ENCODE assay signal across 8 cellular contexts in genomic region chr1:35556494-35557117, GRCh38. TPM values are rescaled to one million over a fixed set of nuclear protein-coding genes. Genes with fewer than 3 reads are reported as not detected.
DNase-seq lines count a peak whose midpoint lies in the region; ATAC-seq, FAIRE-seq and TF ChIP-seq lines count a peak whose summit lies in the region.

No MANE protein-coding gene starts in this region.

- no peak for DNase-seq in cardiac muscle cell (ENCODE audit: low read depth in 1 of 2, low spot score in 1 of 2)
- no peak for DNase-seq in Right ventricle myocardium inferior (ENCODE audit: missing footprints)
- no peak for DNase-seq in T-helper 2 cell treated with Interferon-gamma antibody and Interleukin-4, amounts not matched to agents 5 μg/mL and 100 μg/mL, for 36 hours (ENCODE audit: low spot score)
- no peak for DNase-seq in foreskin fibroblast
- DNase-seq in small intestine, result peak; percentile 33
- no peak for DNase-seq in NCI-H526 treated with DMSO at 0.1 percent for 48 hours (lab: John Stamatoyannopoulos, UW)
- no peak for DNase-seq in GDM1 (lab: John Stamatoyannopoulos, UW)
- DNase-seq in NCI-H2081 treated with DMSO at 0.1 percent for 48 hours (lab: John Stamatoyannopoulos, UW), result no peak

- no peak for ATAC-seq in Right ventricle myocardium inferior

- peaks cover 26% of the 10 kb centered on the region for H3K36me3 Mint-ChIP-seq in T-helper 2 cell treated with Interferon-gamma antibody and Interleukin-4, amounts not matched to agents 5 μg/mL and 100 μg/mL, for 36 hours (ENCODE audit: low read depth)

- peak overlapping the region; percentile 93 for H3K4me3 ChIP-seq in cardiac muscle cell
- H3K4me3 ChIP-seq in foreskin fibroblast (ENCODE audit: low read depth in 1 of 2, low read length in 2 of 2), result peak overlapping the region; percentile 88 to 99
- H3K4me3 ChIP-seq in small intestine (ENCODE audit: low read depth in 1 of 2, low read length in 2 of 2), result peak overlapping the region; percentile 80 to 86

- H3K36me3 ChIP-seq in cardiac muscle cell (peaks cover 23% of the 10 kb centered on the region), small intestine (ENCODE audit: control insufficient read depth in 2 of 2, insufficient read depth in 2 of 2, low read length in 2 of 2) (peaks cover 0 to 4% of the 10 kb centered on the region in 2 donors)

- H3K27me3 ChIP-seq in cardiac muscle cell (no peaks in the 10 kb centered on the region), small intestine (ENCODE audit: control insufficient read depth in 2 of 2, insufficient read depth in 2 of 2, low read length in 2 of 2) (no peaks in the 10 kb centered on the region)

- FAIRE-seq in small intestine (lab: Jason Lieb, UNC), result no peak

- H3K4me1 ChIP-seq in cardiac muscle cell (ENCODE audit: low read depth) (peaks cover 13% of the 10 kb centered on the region), small intestine (ENCODE audit: control insufficient read depth in 2 of 2, insufficient read depth in 1 of 2, low read depth in 1 of 2, low read length in 1 of 2) (peaks cover 5 to 9% of the 10 kb centered on the region in 2 donors)

- intact Hi-C loops in Right ventricle myocardium inferior (cut with DNase I), result loop anchor here (10.0 kb wide), 1 partner anchor 362 kb away; the partner anchor contains the start of gene SFPQ

- peaks cover 32% of the 10 kb centered on the region for H3K4me1 Mint-ChIP-seq in T-helper 2 cell treated with Interferon-gamma antibody and Interleukin-4, amounts not matched to agents 5 μg/mL and 100 μg/mL, for 36 hours (ENCODE audit: low read depth)

- TF ChIP-seq CTCF in cardiac muscle cell (IDR thresholded peaks at IDR 0.05; ENCODE audit: low read depth, low read length), result no peak
- TF ChIP-seq CTCF in foreskin fibroblast (IDR thresholded peaks at IDR 0.05; ENCODE audit: low read depth, low read length), result no peak

- H3K9me3 ChIP-seq in cardiac muscle cell (ENCODE audit: low read depth), result no peaks in the 10 kb centered on the region
- H3K9me3 ChIP-seq in small intestine (ENCODE audit: control insufficient read depth, low read depth), result no peaks in the 10 kb centered on the region

- H3K4me3 Mint-ChIP-seq in T-helper 2 cell treated with Interferon-gamma antibody and Interleukin-4, amounts not matched to agents 5 μg/mL and 100 μg/mL, for 36 hours, result peak overlapping the region; percentile 97

- H3K9me3 Mint-ChIP-seq in T-helper 2 cell treated with Interferon-gamma antibody and Interleukin-4, amounts not matched to agents 5 μg/mL and 100 μg/mL, for 36 hours, result no peaks in the 10 kb centered on the region

- 1 to 2% (median 2%) methylated on average over 17 of the region's 17 CpGs for WGBS in small intestine, 3 donors

- peak overlapping the region; percentile 81 for H3K27ac Mint-ChIP-seq in T-helper 2 cell treated with Interferon-gamma antibody and Interleukin-4, amounts not matched to agents 5 μg/mL and 100 μg/mL, for 36 hours

- H3K27ac ChIP-seq in cardiac muscle cell, result peak overlapping the region; percentile 99
- peak overlapping the region; percentile 81 to 98 for H3K27ac ChIP-seq in small intestine (ENCODE audit: low read depth in 1 of 2, low read length in 1 of 2)

- H3K27me3 Mint-ChIP-seq in T-helper 2 cell treated with Interferon-gamma antibody and Interleukin-4, amounts not matched to agents 5 μg/mL and 100 μg/mL, for 36 hours (ENCODE audit: low read depth), result peaks cover 3% of the 10 kb centered on the region

RNA-seq across cellular contexts. Expression of gene KIAA0319L, which starts 0.6 kb away (rescaled TPM):
- 60.2 and 77.3 TPM in 2 replicates for total RNA-seq in cardiac muscle cell
- 56.7 and 84.0 TPM in 2 replicates for polyA plus RNA-seq in cardiac muscle cell
- 67.7 TPM for total RNA-seq in Right ventricle myocardium inferior
- polyA plus RNA-seq in small intestine, result 10 to 100 TPM; 14.1 to 27.3 (median 16.5) TPM

RNA-seq across cellular contexts. Expression of gene NCDN, which starts 1.0 kb away (rescaled TPM):
- total RNA-seq in cardiac muscle cell (46.2 and 47.1 TPM in 2 replicates), Right ventricle myocardium inferior (22.8 TPM)
- polyA plus RNA-seq in cardiac muscle cell (43.9 and 51.4 TPM in 2 replicates), small intestine (10 to 100 TPM in 1 of 3 donors, 1 to 10 TPM in 2; 2.4 to 10.9 (median 3.1) TPM)

RNA-seq across cellular contexts. Expression of gene TFAP2E, which starts 16.5 kb away (rescaled TPM):
- 0.69 TPM in 1 of 2 replicates, not detected in the other for total RNA-seq in cardiac muscle cell
- 0.50 TPM in 1 of 2 replicates, not detected in the other for polyA plus RNA-seq in cardiac muscle cell
- total RNA-seq in Right ventricle myocardium inferior, result not detected
- polyA plus RNA-seq in small intestine, result under 1 TPM in 1 of 3 donors, not detected in 2; 0.64 TPM
